Comparison of ENCODE assay signal across 19 cellular contexts in genomic region chr7:103936558-103936957, GRCh38. TPM values are rescaled to one million over a fixed set of nuclear protein-coding genes. Genes with fewer than 3 reads are reported as not detected.
A peak's percentile ranks its signal among the peaks of the same experiment; 100 is the strongest.
DNase-seq lines count a peak whose midpoint lies in the region; ATAC-seq and TF ChIP-seq lines count a peak whose summit lies in the region.
"Had no signal": no experiment of that assay in that cellular context is flagged by ENCODE, and none has a peak within 500 bp of the region (broad histone marks: within the 10 kb centered on the region; RNA-seq: fewer than 3 reads in every experiment).

No MANE protein-coding gene starts in this region.

- H3K9me2 ChIP-seq in SK-N-SH: no peaks in the 10 kb centered on the region

- H3K27me3 ChIP-seq in SK-N-SH (ENCODE audit: insufficient read depth) (no peaks in the 10 kb centered on the region), body of pancreas (no peaks in the 10 kb centered on the region), right lobe of liver (no peaks in the 10 kb centered on the region), tibial nerve (no peaks in the 10 kb centered on the region), BE2C (no peaks in the 10 kb centered on the region)
- H3K27me3 ChIP-seq: BLaER1 treated with 17β-estradiol and CSF1 and Interleukin-3, amounts not matched to agents 10 nM and 100 nM had no signal

- H3K36me3 ChIP-seq in SK-N-SH (replicated peaks in 1 of 2; ENCODE audit: control insufficient read depth in 1 of 2, insufficient read depth in 2 of 2, low read length in 1 of 2) (no peaks in the 10 kb centered on the region), body of pancreas (replicated peaks in 1 of 2; ENCODE audit: insufficient read depth in 1 of 2, low read depth in 2 of 2) (no peaks in the 10 kb centered on the region), right lobe of liver (no peaks in the 10 kb centered on the region), tibial nerve (no peaks in the 10 kb centered on the region), BE2C (peaks cover 2% of the 10 kb centered on the region; the same call in 1 of the 2 replicates)
- H3K36me3 ChIP-seq: BLaER1 treated with 17β-estradiol and CSF1 and Interleukin-3, amounts not matched to agents 10 nM and 100 nM had no signal

- H3K27ac Mint-ChIP-seq in activated CD8-positive, alpha-beta memory T cell treated with anti-CD3 and anti-CD28 coated beads, Interleukin-2, amount 10 ng/mL, durations not matched to agents 7 days and 5 days: no peak overlapping the region
- H3K27ac Mint-ChIP-seq: CD4-positive, CD25-positive, alpha-beta regulatory T cell; CD8-positive, alpha-beta memory T cell; HFFc6; IgD-negative memory B cell had no signal

- no peak overlapping the region for H3K9ac ChIP-seq in SK-N-SH
- H3K9ac ChIP-seq: BLaER1 treated with 17β-estradiol and CSF1 and Interleukin-3, amounts not matched to agents 10 nM and 100 nM; GM23248 had no signal

- H3K9me3 ChIP-seq in SK-N-SH (no peaks in the 10 kb centered on the region), body of pancreas (no peaks in the 10 kb centered on the region), right lobe of liver (no peaks in the 10 kb centered on the region), tibial nerve (no peaks in the 10 kb centered on the region), BE2C (no peaks in the 10 kb centered on the region)
- H3K9me3 ChIP-seq: A549; BLaER1 treated with 17β-estradiol and CSF1 and Interleukin-3, amounts not matched to agents 10 nM and 100 nM; Caco-2 had no signal

- no peak overlapping the region for H2AFZ ChIP-seq in SK-N-SH (ENCODE audit: low read depth)
- H2AFZ ChIP-seq: GM23248 had no signal

- intact Hi-C loops in body of pancreas (cut with DNase I): no loop called here
- intact Hi-C loops in right lobe of liver (cut with DNase I): no loop called here

- TF ChIP-seq EP300 in SK-N-SH (IDR thresholded peaks at IDR 0.05; ENCODE audit: borderline replicate concordance in 1 of 2, low read depth in 1 of 2, low read length in 1 of 2) (no peak), tibial nerve (IDR thresholded peaks at IDR 0.05) (peak in 1 of 2 donors; percentile 12)

- H3K4me1 ChIP-seq in SK-N-SH (ENCODE audit: control insufficient read depth in 1 of 2, insufficient read depth in 2 of 2, low read depth in 1 of 2, low read length in 1 of 2) (peaks cover 0 to 2% of the 10 kb centered on the region in 2 experiments; a peak in 1 of 4 replicates), body of pancreas (peaks cover 11% of the 10 kb centered on the region), right lobe of liver (peaks cover 0 to 4% (median 0%) of the 10 kb centered on the region in 4 donors), tibial nerve (peaks cover 0 to 15% (median 0%) of the 10 kb centered on the region in 4 donors), BE2C (peaks cover 24% of the 10 kb centered on the region)
- H3K4me1 ChIP-seq: A549, Caco-2 had no signal

- H3F3A ChIP-seq in SK-N-SH (replicated peaks; ENCODE audit: insufficient read depth): no peaks in the 10 kb centered on the region

- H3K27ac ChIP-seq in SK-N-SH (ENCODE audit: low read depth in 2 of 2, low read length in 1 of 2) (no peak overlapping the region), body of pancreas (no peak overlapping the region), right lobe of liver (no peak overlapping the region), tibial nerve (peak overlapping the region in 3 of 4 donors; percentile 32 to 72 (median 68))
- H3K27ac ChIP-seq: 22Rv1; A549; BLaER1 treated with 17β-estradiol and CSF1 and Interleukin-3, amounts not matched to agents 10 nM and 100 nM; GM23248 had no signal

- DNase-seq in SK-N-SH: no peak
- peak in 2 of 4 donors; percentile 15 to 22 for DNase-seq in body of pancreas
- DNase-seq in right lobe of liver: no peak
- no peak for DNase-seq in tibial nerve (ENCODE audit: low spot score in 2 of 2)
- DNase-seq in activated CD8-positive, alpha-beta memory T cell treated with anti-CD3 and anti-CD28 coated beads, Interleukin-2, amount 10 ng/mL, durations not matched to agents 7 days and 5 days: no peak
- DNase-seq in BE2C: no peak
- DNase-seq: Caco-2; CD4-positive, CD25-positive, alpha-beta regulatory T cell; CD8-positive, alpha-beta memory T cell; GM23248; HFFc6 had no signal

- WGBS in SK-N-SH (ENCODE audit: low lambda C conversion rate): 52% methylated on average over 2 of the region's 2 CpGs
- 10 to 15% methylated on average over 2 of the region's 2 CpGs for WGBS in body of pancreas, 2 donors
- 47% methylated on average over 2 of the region's 2 CpGs for WGBS in right lobe of liver (ENCODE audit: insufficient coverage, low coverage, low lambda C conversion rate, missing lambda C conversion rate)
- WGBS in tibial nerve, 2 donors: 36 to 41% methylated on average over 2 of the region's 2 CpGs

- no peaks in the 10 kb centered on the region for H3K79me2 ChIP-seq in SK-N-SH (ENCODE audit: insufficient read depth)

- no peak for TF ChIP-seq RAD21 in SK-N-SH (IDR thresholded peaks at IDR 0.05; ENCODE audit: low read length)

- no peaks in the 10 kb centered on the region for H3K36me3 Mint-ChIP-seq in activated CD8-positive, alpha-beta memory T cell treated with anti-CD3 and anti-CD28 coated beads, Interleukin-2, amount 10 ng/mL, durations not matched to agents 7 days and 5 days
- H3K36me3 Mint-ChIP-seq: CD4-positive, CD25-positive, alpha-beta regulatory T cell; CD8-positive, alpha-beta memory T cell; IgD-negative memory B cell had no signal

- CTCF ChIA-PET in SK-N-SH (lab: Yijun Ruan, JAX): interaction anchor here (0.6 kb wide), 1 partner anchor 23 kb away, joined by 3 read pairs; no protein-coding TSS in a partner anchor
- CTCF ChIA-PET in activated CD8-positive, alpha-beta memory T cell treated with anti-CD3 and anti-CD28 coated beads, Interleukin-2, amount 10 ng/mL, durations not matched to agents 7 days and 5 days (lab: Charles Lee): no interaction called here

- no peaks in the 10 kb centered on the region for H4K20me1 ChIP-seq in SK-N-SH (ENCODE audit: insufficient read depth)
- H4K20me1 ChIP-seq: BLaER1 treated with 17β-estradiol and CSF1 and Interleukin-3, amounts not matched to agents 10 nM and 100 nM had no signal

- TF ChIP-seq POLR2A in body of pancreas (IDR thresholded peaks at IDR 0.05) (no peak), right lobe of liver (IDR thresholded peaks at IDR 0.05) (no peak), tibial nerve (IDR thresholded peaks at IDR 0.05) (no peak)

- H3K27me3 Mint-ChIP-seq in activated CD8-positive, alpha-beta memory T cell treated with anti-CD3 and anti-CD28 coated beads, Interleukin-2, amount 10 ng/mL, durations not matched to agents 7 days and 5 days: no peaks in the 10 kb centered on the region

- H3K4me2 ChIP-seq in SK-N-SH: no peak overlapping the region
- H3K4me2 ChIP-seq: A549; BLaER1 treated with 17β-estradiol and CSF1 and Interleukin-3, amounts not matched to agents 10 nM and 100 nM had no signal

- H3K4me1 Mint-ChIP-seq in activated CD8-positive, alpha-beta memory T cell treated with anti-CD3 and anti-CD28 coated beads, Interleukin-2, amount 10 ng/mL, durations not matched to agents 7 days and 5 days: no peaks in the 10 kb centered on the region
- H3K4me1 Mint-ChIP-seq: CD4-positive, CD25-positive, alpha-beta regulatory T cell; CD8-positive, alpha-beta memory T cell; IgD-negative memory B cell had no signal

- POLR2A ChIA-PET in SK-N-SH (lab: Yijun Ruan, JAX): no interaction called here

- no peaks in the 10 kb centered on the region for H3K9me3 Mint-ChIP-seq in activated CD8-positive, alpha-beta memory T cell treated with anti-CD3 and anti-CD28 coated beads, Interleukin-2, amount 10 ng/mL, durations not matched to agents 7 days and 5 days (ENCODE audit: low read depth)
- H3K9me3 Mint-ChIP-seq: CD4-positive, CD25-positive, alpha-beta regulatory T cell; HFFc6 had no signal

- TF ChIP-seq CTCF in SK-N-SH (IDR thresholded peaks at IDR 0.05) (no peak), body of pancreas (IDR thresholded peaks at IDR 0.05) (no peak), right lobe of liver (IDR thresholded peaks at IDR 0.05) (no peak), tibial nerve (IDR thresholded peaks at IDR 0.05) (no peak), BE2C (IDR thresholded peaks at IDR 0.05; ENCODE audit: low read depth, low read length) (no peak)

- ATAC-seq in SK-N-SH treated with all-trans-retinoic acid at 6 μM for 48 hours: no peak
- ATAC-seq in body of pancreas: peak; percentile 55
- ATAC-seq in right lobe of liver: peak; percentile 38 to 82 (median 80)
- ATAC-seq in activated CD8-positive, alpha-beta memory T cell treated with anti-CD3 and anti-CD28 coated beads, Interleukin-2, amount 10 ng/mL, durations not matched to agents 7 days and 5 days: no peak
- ATAC-seq in GM18858 (IDR thresholded peaks at IDR 0.05; ENCODE audit: unreplicated experiment): no peak
- ATAC-seq: A549, HCT116 had no signal

- H3K4me3 Mint-ChIP-seq in activated CD8-positive, alpha-beta memory T cell treated with anti-CD3 and anti-CD28 coated beads, Interleukin-2, amount 10 ng/mL, durations not matched to agents 7 days and 5 days: no peak overlapping the region
- H3K4me3 Mint-ChIP-seq: CD4-positive, CD25-positive, alpha-beta regulatory T cell; CD8-positive, alpha-beta memory T cell; HFFc6; IgD-negative memory B cell had no signal

- no peak overlapping the region for H3K4me3 ChIP-seq in SK-N-SH (ENCODE audit: low read depth in 2 of 2, low read length in 1 of 2)
- H3K4me3 ChIP-seq in body of pancreas: no peak overlapping the region
- H3K4me3 ChIP-seq in right lobe of liver: no peak overlapping the region
- no peak overlapping the region for H3K4me3 ChIP-seq in tibial nerve
- no peak overlapping the region for H3K4me3 ChIP-seq in BE2C (ENCODE audit: low read depth, low read length)
- H3K4me3 ChIP-seq: A549; BLaER1 treated with 17β-estradiol and CSF1 and Interleukin-3, amounts not matched to agents 10 nM and 100 nM; GM23248 had no signal

TF ChIP-seq in SK-N-SH treated with all-trans-retinoic acid at 6 μM for 48 hours, 23 proteins besides CTCF, POLR2A, EP300 and RAD21:
- TF ChIP-seq RARB (CRISPR knock-in tag; IDR thresholded peaks at IDR 0.05): no peak
- TF ChIP-seq ISL1 (CRISPR knock-in tag; IDR thresholded peaks at IDR 0.05): peak; percentile 47

TF ChIP-seq in SK-N-SH, 30 proteins besides CTCF, POLR2A, EP300 and RAD21:
- TF ChIP-seq FOXJ3 (CRISPR knock-in tag; IDR thresholded peaks at IDR 0.05) (no peak), MXI1 (IDR thresholded peaks at IDR 0.05; ENCODE audit: low read depth, low read length) (no peak), RFX5 (IDR thresholded peaks at IDR 0.05; ENCODE audit: low read length) (no peak)
TF ChIP-seq in SK-N-SH: peak in this region for 0.

RNA-seq across cellular contexts. Expression of gene RELN, which starts 52.9 kb away (rescaled TPM):
- polyA plus RNA-seq in SK-N-SH (2012; rRNA removed): 0.02 and 0.06 TPM in 2 replicates
- 0.08 and 0.10 TPM in 2 replicates for polyA plus RNA-seq in SK-N-SH (2012; cell fraction: cytosol; rRNA removed)
- polyA plus RNA-seq in SK-N-SH (2012; cell fraction: nucleus; rRNA removed): 0.02 and 0.06 TPM in 2 replicates
- total RNA-seq in body of pancreas: 1 to 10 TPM in 1 of 2 donors, under 1 TPM in 1; 0.33 to 3.9 TPM
- 10 to 100 TPM; 11.9 to 35.7 (median 18.9) TPM for total RNA-seq in right lobe of liver
- 100 to 1,000 TPM in 2 of 4 donors, 10 to 100 TPM in 2; 80.4 to 117 (median 102) TPM for total RNA-seq in tibial nerve
- total RNA-seq in activated CD8-positive, alpha-beta memory T cell treated with anti-CD3 and anti-CD28 coated beads, Interleukin-2, amount 10 ng/mL, durations not matched to agents 7 days and 5 days: not detected
- polyA plus RNA-seq in BE2C (2012; ENCODE audit: insufficient read depth, insufficient read length, low read depth): 71.3 TPM
- total RNA-seq: CD4-positive, CD25-positive, alpha-beta regulatory T cell; CD8-positive, alpha-beta memory T cell; H4 had no signal
- polyA plus RNA-seq: A549; CD4-positive, CD25-positive, alpha-beta regulatory T cell; CD8-positive, alpha-beta memory T cell; IgD-negative memory B cell had no signal

Comparison
In these comparisons a context has a peak if more than half of its experiments do, and no peak if none do; other contexts are left out.
1. ATAC-seq: peak in body of pancreas (single experiment) and right lobe of liver (4 of 4); none in SK-N-SH treated with all-trans-retinoic acid at 6 μM for 48 hours (single experiment), activated CD8-positive, alpha-beta memory T cell treated with anti-CD3 and anti-CD28 coated beads, Interleukin-2, amount 10 ng/mL, durations not matched to agents 7 days and 5 days (single experiment) and GM18858 (single experiment).
2. H3K27ac ChIP-seq: peak in tibial nerve (3 of 4); none in SK-N-SH (0 of 2), body of pancreas (0 of 4) and right lobe of liver (0 of 3).